In genomic region chr17:28728364-28729200, GRCh38 we compare ENCODE assay signal across 1 cellular context.
TF ChIP-seq lines count a peak whose summit lies in the region.

TSS of gene NEK8 (plus strand) at chr17:28728788. CDS start at chr17:28728814, 26 bp downstream.

TF ChIP-seq in WTC11, 78 proteins besides CTCF, POLR2A, EP300 and RAD21 (continued from another document):
- TF ChIP-seq ATF6 (CRISPR knock-in tag; IDR thresholded peaks at IDR 0.05), result no peak
- no peak for TF ChIP-seq NFATC4 (CRISPR knock-in tag; IDR thresholded peaks at IDR 0.05)
- peak; percentile 11; the same call in 1 of the 2 replicates for TF ChIP-seq FOXK1 (CRISPR knock-in tag; IDR thresholded peaks at IDR 0.05)
- TF ChIP-seq PREB (CRISPR knock-in tag; IDR thresholded peaks at IDR 0.05; ENCODE audit: borderline replicate concordance), result no peak
- TF ChIP-seq SMAD3 (CRISPR knock-in tag; IDR thresholded peaks at IDR 0.05; ENCODE audit: borderline replicate concordance), result peak; percentile 75; the same call in 1 of the 2 replicates
- 0 out of 2 replicates have a peak, but pooled peaks have one; percentile 52 for TF ChIP-seq HMGXB4 (CRISPR knock-in tag; IDR thresholded peaks at IDR 0.05)
- TF ChIP-seq KAT7 (CRISPR knock-in tag; IDR thresholded peaks at IDR 0.05; ENCODE audit: borderline replicate concordance), result no peak
